ENCODE assay signal across 15 cellular contexts in genomic region chr18:36697905-36698304, GRCh38.
DNase-seq lines count a peak whose midpoint lies in the region; ATAC-seq, FAIRE-seq and TF ChIP-seq lines count a peak whose summit lies in the region.
"Had no signal": no experiment of that assay in that cellular context is flagged by ENCODE, and none has a peak within 500 bp of the region (broad histone marks: within the 10 kb centered on the region; RNA-seq: fewer than 3 reads in every experiment).

No MANE protein-coding gene starts in this region.

- DNase-seq in AG08396 (ENCODE audit: low spot score), result peak; percentile 74
- DNase-seq in IMR-90, result peak; percentile 94
- peak; percentile 52 for DNase-seq in brain microvascular endothelial cell
- DNase-seq in keratinocyte (ENCODE audit: low read depth, low spot score), result no peak
- DNase-seq in cortex of kidney (lab: John Stamatoyannopoulos, UW), result no peak
- no peak for DNase-seq in NCI-H2107 (lab: John Stamatoyannopoulos, UW)
- no peak for DNase-seq in immature natural killer cell
- DNase-seq in HAP-1 (ENCODE audit: low spot score in 2 of 2), result no peak
- DNase-seq: NCI-H1092 treated with DMSO at 0.1 percent for 48 hours; RPMI8226; stimulated activated CD4-positive, alpha-beta T cell treated with anti-CD3 and anti-CD28 coated beads, Interleukin-1b, Interleukin-23, amount 100 ng/mL, for 48 hours; upper lobe of right lung had no signal

- H3K36me3 ChIP-seq in IMR-90 (ENCODE audit: control insufficient read depth, insufficient read depth, low read length) (no peaks in the 10 kb centered on the region; the same call in 1 of the 2 replicates), brain microvascular endothelial cell (replicated peaks) (no peaks in the 10 kb centered on the region), keratinocyte (ENCODE audit: control insufficient read depth in 2 of 2, extremely low read depth in 1 of 2, insufficient read depth in 2 of 2, low read length in 2 of 2) (no peaks in the 10 kb centered on the region), HAP-1 (replicated peaks) (no peaks in the 10 kb centered on the region)
- H3K36me3 ChIP-seq: upper lobe of right lung had no signal

- H3K79me2 ChIP-seq in keratinocyte (ENCODE audit: control insufficient read depth, insufficient read depth, low read length), result no peaks in the 10 kb centered on the region

- H3K27me3 Mint-ChIP-seq in immature natural killer cell (ENCODE audit: low read depth in 3 of 3), result peaks cover 0 to 2% (median 0%) of the 10 kb centered on the region in 3 donors

- H2AK5ac ChIP-seq in IMR-90 (ENCODE audit: low read depth, low read length), result no peak overlapping the region

- intact Hi-C loops in IMR-90 (cut with micrococcal nuclease), result no loop called here

- no peak overlapping the region for H3K56ac ChIP-seq in IMR-90 (ENCODE audit: extremely low read depth, insufficient read depth, low read length)

- no peak for TF ChIP-seq RAD21 in IMR-90 (IDR thresholded peaks at IDR 0.05; ENCODE audit: low read length)

- H4K5ac ChIP-seq in IMR-90 (ENCODE audit: low read depth, low read length), result no peak overlapping the region

- H3K27me3 ChIP-seq in IMR-90 (ENCODE audit: control insufficient read depth, insufficient read depth, low read length), result no peaks in the 10 kb centered on the region
- no peaks in the 10 kb centered on the region for H3K27me3 ChIP-seq in brain microvascular endothelial cell (replicated peaks)
- H3K27me3 ChIP-seq in keratinocyte (ENCODE audit: control insufficient read depth, extremely low read depth, insufficient read depth, low read length), result no peaks in the 10 kb centered on the region
- no peaks in the 10 kb centered on the region for H3K27me3 ChIP-seq in HAP-1 (ENCODE audit: low read depth)
- H3K27me3 ChIP-seq: cardiac muscle cell, upper lobe of right lung had no signal

- H3K18ac ChIP-seq in IMR-90 (ENCODE audit: low read depth, low read length), result no peak overlapping the region

- H3K9me3 Mint-ChIP-seq in immature natural killer cell, result peaks cover 0 to 4% (median 0%) of the 10 kb centered on the region in 6 donors
- H3K9me3 Mint-ChIP-seq: mesothelial cell of epicardium had no signal

- no peak overlapping the region for H4K91ac ChIP-seq in IMR-90 (ENCODE audit: insufficient read depth, low read depth, low read length)

- H3K4me3 ChIP-seq in IMR-90 (ENCODE audit: insufficient read depth, low read depth, low read length) (no peak overlapping the region), brain microvascular endothelial cell (ENCODE audit: low read depth, low read length) (no peak overlapping the region), keratinocyte (ENCODE audit: control insufficient read depth in 2 of 3, extremely low read depth in 1 of 3, insufficient read depth in 2 of 3, low read depth in 1 of 3, low read length in 3 of 3) (no peak overlapping the region), HAP-1 (no peak overlapping the region)
- H3K4me3 ChIP-seq: cardiac muscle cell, upper lobe of right lung had no signal

- POLR2A ChIA-PET in IMR-90 (lab: Charles Lee; ENCODE audit: unreplicated experiment), result no interaction called here

- H4K8ac ChIP-seq in IMR-90 (ENCODE audit: low read depth in 2 of 2, low read length in 2 of 2), result no peak overlapping the region

- peaks cover 6 to 40% of the 10 kb centered on the region in 2 experiments; a peak in 3 of 4 replicates for H3K79me1 ChIP-seq in IMR-90 (ENCODE audit: low read depth in 1 of 2, low read length in 2 of 2)

- no peak overlapping the region for H3K4ac ChIP-seq in IMR-90 (ENCODE audit: low read depth, low read length)

- 33% methylated on average over 1 of the region's 2 CpGs; no CpG with 5 or more reads in 1 of the 2 experiments for WGBS in IMR-90 (ENCODE audit: extremely low coverage in 2 of 2, insufficient read length in 1 of 2), 2 experiments

- in situ Hi-C loops in IMR-90 (cut with MboI; ENCODE audit: low sequenced_read_pairs), result no loop called here
- in situ Hi-C loops in brain microvascular endothelial cell (cut with HindIII; ENCODE audit: low pct_ligation_motif_present, low sequenced_read_pairs), result no loop called here
- in situ Hi-C loops in HAP-1 (cut with MboI; ENCODE audit: low sequenced_read_pairs), result no loop called here

- H2AFZ ChIP-seq in IMR-90 (replicated peaks; ENCODE audit: low read length, poor library complexity), result no peak overlapping the region
- H2AFZ ChIP-seq in keratinocyte (ENCODE audit: control insufficient read depth, low read length), result no peak overlapping the region

- H3K36me3 Mint-ChIP-seq in immature natural killer cell, result no peaks in the 10 kb centered on the region
- H3K36me3 Mint-ChIP-seq: mesothelial cell of epicardium had no signal

- no peak for TF ChIP-seq CTCF in IMR-90 (conservative IDR thresholded peaks at IDR 0.05; ENCODE audit: low read depth, low read length)
- TF ChIP-seq CTCF in brain microvascular endothelial cell (IDR thresholded peaks at IDR 0.05; ENCODE audit: low read depth, low read length, missing control alignments), result no peak
- no peak for TF ChIP-seq CTCF in keratinocyte (optimal IDR thresholded peaks at IDR 0.05 in 1 of 3, IDR thresholded peaks at IDR 0.05 in 1 of 3, conservative IDR thresholded peaks at IDR 0.05 in 1 of 3; ENCODE audit: extremely low read depth in 1 of 3, insufficient read depth in 2 of 3, low read length in 3 of 3)

- H3K4me1 ChIP-seq in IMR-90 (ENCODE audit: control insufficient read depth, insufficient read depth, low read length), result peaks cover 8% of the 10 kb centered on the region
- H3K4me1 ChIP-seq in keratinocyte (ENCODE audit: control insufficient read depth, extremely low read depth, insufficient read depth, low read length), result peaks cover 23% of the 10 kb centered on the region
- no peaks in the 10 kb centered on the region for H3K4me1 ChIP-seq in HAP-1
- H3K4me1 ChIP-seq: upper lobe of right lung had no signal

- no peak overlapping the region for H3K27ac Mint-ChIP-seq in immature natural killer cell
- H3K27ac Mint-ChIP-seq: mesothelial cell of epicardium had no signal

- peak; percentile 99 for FAIRE-seq in keratinocyte (lab: Jason Lieb, UNC)
- FAIRE-seq: endothelial cell of umbilical vein had no signal

- H4K20me1 ChIP-seq in IMR-90 (ENCODE audit: insufficient read depth, low read length) (no peaks in the 10 kb centered on the region), keratinocyte (ENCODE audit: control insufficient read depth, extremely low read depth, insufficient read depth, low read length) (no peaks in the 10 kb centered on the region)

- no peak overlapping the region; the same call in 1 of the 2 replicates for H3K4me2 ChIP-seq in IMR-90 (ENCODE audit: low read depth, low read length)
- peak overlapping the region; percentile 7 for H3K4me2 ChIP-seq in keratinocyte (ENCODE audit: control insufficient read depth, extremely low read depth, insufficient read depth, low read depth, low read length)

- no peak overlapping the region for H2AK9ac ChIP-seq in IMR-90 (replicated peaks; ENCODE audit: low read depth, low read length, poor library complexity)

- H3K27ac ChIP-seq in IMR-90 (ENCODE audit: insufficient read depth, low read length) (no peak overlapping the region), brain microvascular endothelial cell (no peak overlapping the region), keratinocyte (ENCODE audit: control insufficient read depth, insufficient read depth, low read length) (no peak overlapping the region)
- H3K27ac ChIP-seq: cardiac muscle cell, upper lobe of right lung had no signal

- no peak overlapping the region for H3K9ac ChIP-seq in IMR-90 (ENCODE audit: low read depth, low read length)
- no peak overlapping the region for H3K9ac ChIP-seq in keratinocyte (ENCODE audit: control insufficient read depth, extremely low read depth, insufficient read depth, low read length)

- no peak overlapping the region for H3K4me3 Mint-ChIP-seq in immature natural killer cell
- H3K4me3 Mint-ChIP-seq: mesothelial cell of epicardium had no signal

- no peak overlapping the region for H2BK15ac ChIP-seq in IMR-90 (ENCODE audit: low read depth, low read length)

- BruUV-seq in IMR-90 (replicated peaks; lab: Mats Ljungman, UMichigan), result no TSS peak

- no peak for TF ChIP-seq POLR2A in IMR-90 (IDR thresholded peaks at IDR 0.05; ENCODE audit: low read depth, low read length)

- peak; percentile 50 for ATAC-seq in IMR-90 (ENCODE audit: low read depth)
- ATAC-seq: upper lobe of right lung had no signal

- H2BK120ac ChIP-seq in IMR-90 (ENCODE audit: low read depth, low read length), result no peak overlapping the region

- dilution Hi-C loops in IMR-90 (cut with HindIII; ENCODE audit: low sequenced_read_pairs, unreplicated experiment), result no loop called here
- dilution Hi-C loops in keratinocyte (cut with MboI; ENCODE audit: extremely low pct_ligation_motif_present, low sequenced_read_pairs), result no loop called here

- H3K9me3 ChIP-seq in IMR-90 (ENCODE audit: control insufficient read depth, insufficient read depth, low read length), result no peaks in the 10 kb centered on the region
- no peaks in the 10 kb centered on the region for H3K9me3 ChIP-seq in keratinocyte (ENCODE audit: control insufficient read depth, low read depth, low read length)
- H3K9me3 ChIP-seq in HAP-1, result no peaks in the 10 kb centered on the region
- H3K9me3 ChIP-seq: upper lobe of right lung had no signal

- no peak overlapping the region for H3K14ac ChIP-seq in IMR-90 (replicated peaks; ENCODE audit: low read depth, low read length)

- H2BK5ac ChIP-seq in IMR-90 (ENCODE audit: low read depth, low read length, poor library complexity, severe bottlenecking), result peak overlapping the region; percentile 47

- no peak overlapping the region for H2BK20ac ChIP-seq in IMR-90 (ENCODE audit: low read depth, low read length)

- no peaks in the 10 kb centered on the region for H3K4me1 Mint-ChIP-seq in immature natural killer cell

- no peaks in the 10 kb centered on the region for H3K9me1 ChIP-seq in IMR-90 (ENCODE audit: insufficient read depth, low read length)
- no peaks in the 10 kb centered on the region for H3K9me1 ChIP-seq in keratinocyte (ENCODE audit: control insufficient read depth, extremely low read depth, insufficient read depth, low read length)

- H3K23ac ChIP-seq in IMR-90 (ENCODE audit: low read depth, low read length), result no peak overlapping the region

- CTCF ChIA-PET in IMR-90 (lab: Yijun Ruan, JAX), result no interaction called here

TF ChIP-seq in IMR-90, 13 proteins besides CTCF, POLR2A, EP300 and RAD21 (continues in another document):
- peak; percentile 77 for TF ChIP-seq CEBPB (IDR thresholded peaks at IDR 0.05; ENCODE audit: low read depth, low read length)
- TF ChIP-seq MAZ (IDR thresholded peaks at IDR 0.05; ENCODE audit: borderline replicate concordance, low read depth, low read length), result peak; percentile 31; the same call in 1 of the 2 replicates
- no peak for TF ChIP-seq ELK1 (IDR thresholded peaks at IDR 0.05; ENCODE audit: borderline replicate concordance, low read depth, low read length)

Comparison
In these comparisons a context has a peak if more than half of its experiments do, and no peak if none do; other contexts are left out.
1. DNase-seq: peak in AG08396 (single experiment), IMR-90 (single experiment) and brain microvascular endothelial cell (single experiment); none in keratinocyte (single experiment), cortex of kidney (single experiment), NCI-H2107 (single experiment), immature natural killer cell (0 of 3) and HAP-1 (0 of 2).